Comparison of ENCODE assay signal across 26 cellular contexts in the genomic region with DNA sequence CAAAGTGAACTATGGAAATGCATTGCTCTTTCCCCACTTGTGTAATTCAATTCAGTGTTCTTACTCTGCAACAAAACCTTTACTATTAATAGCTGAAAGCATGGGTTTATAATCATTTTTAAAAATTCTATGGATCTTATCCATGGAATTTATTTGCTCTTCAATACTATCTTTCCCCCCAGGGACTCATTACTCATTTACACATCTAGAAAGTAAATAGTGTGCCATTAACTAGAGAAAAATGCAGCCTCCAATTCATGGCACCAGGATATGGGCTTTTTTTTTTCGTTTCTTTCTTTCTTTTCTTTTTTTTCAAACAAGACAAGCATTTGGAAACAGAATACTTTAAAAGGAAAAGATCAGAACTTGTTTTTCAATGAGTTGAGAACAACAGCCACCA.
DNase-seq lines count a peak whose midpoint lies in the region; ATAC-seq and TF ChIP-seq lines count a peak whose summit lies in the region.
"Had no signal": no experiment of that assay in that cellular context is flagged by ENCODE, and none has a peak within 500 bp of the region (broad histone marks: within the 10 kb centered on the region; RNA-seq: fewer than 3 reads in every experiment).

No MANE protein-coding gene starts in this region.

- H3K27me3 ChIP-seq in endodermal cell (ENCODE audit: control insufficient read depth, insufficient read depth, low read length, poor library complexity, severe bottlenecking): no peaks in the 10 kb centered on the region
- H3K27me3 ChIP-seq: BLaER1 treated with 17β-estradiol and CSF1 and Interleukin-3, amounts not matched to agents 10 nM and 100 nM; dorsolateral prefrontal cortex; left lung; neutrophil had no signal

- DNase-seq in COLO829 (ENCODE audit: low spot score): peak; percentile 23
- DNase-seq in NCI-H146 treated with DMSO at 0.1 percent for 48 hours (lab: John Stamatoyannopoulos, UW; ENCODE audit: unreplicated experiment): peak; percentile 49
- no peak for DNase-seq in endodermal cell
- no peak for DNase-seq in neural crest cell (ENCODE audit: low read depth, low spot score)
- no peak for DNase-seq in amniotic stem cell (lab: John Stamatoyannopoulos, UW)
- no peak for DNase-seq in activated gamma-delta T cell treated with Interleukin-2 at 50 U/mL for 16 hours
- DNase-seq in mucosa of descending colon: no peak
- DNase-seq: activated CD4-positive, alpha-beta T cell treated with anti-CD3 and anti-CD28 coated beads, Interleukin-2, amount 50 U/mL, for 48 hours; activated naive CD4-positive, alpha-beta T cell; activated T-cell treated with anti-CD3 and anti-CD28 coated beads, Interleukin-2, amount 50 U/mL, for 72 hours; COR-L47; DMS79; dorsolateral prefrontal cortex; IMR-90; left lung; NCI-H1436; NCI-H2107; OCI-M1; stimulated activated CD4-positive, alpha-beta T cell treated with anti-CD3 and anti-CD28 coated beads, Interleukin-15, amount 100 ng/mL, for 24 hours; stimulated activated CD4-positive, alpha-beta T cell treated with anti-CD3 and anti-CD28 coated beads, Interleukin-4, amount 100 ng/mL, for 4 hours had no signal

- H3K4me3 ChIP-seq in endodermal cell (ENCODE audit: low read length) (peak overlapping the region; percentile 48), mucosa of descending colon (no peak overlapping the region)
- H3K4me3 ChIP-seq: BLaER1 treated with 17β-estradiol and CSF1 and Interleukin-3, amounts not matched to agents 10 nM and 100 nM; dorsolateral prefrontal cortex; left lung had no signal

- H3K36me3 Mint-ChIP-seq in endodermal cell (ENCODE audit: low read depth) (no peaks in the 10 kb centered on the region), neural crest cell (ENCODE audit: low read depth) (no peaks in the 10 kb centered on the region)
- H3K36me3 Mint-ChIP-seq: memory B cell had no signal

- intact Hi-C loops in mucosa of descending colon (cut with DNase I, micrococcal nuclease): no loop called here

- peaks cover 14% of the 10 kb centered on the region for H3K4me1 ChIP-seq in endodermal cell (ENCODE audit: control insufficient read depth, insufficient read depth, low read length)
- H3K4me1 ChIP-seq in mucosa of descending colon (ENCODE audit: low read depth): no peaks in the 10 kb centered on the region

- WGBS in endodermal cell (ENCODE audit: insufficient coverage in 1 of 2, insufficient read length in 1 of 2), 2 experiments: 50% methylated on average over 1 of the region's 1 CpG; no CpG with 5 or more reads in 1 of the 2 experiments

- H3K9ac ChIP-seq in endodermal cell (ENCODE audit: extremely low read depth, low read length, poor library complexity, severe bottlenecking): no peak overlapping the region
- H3K9ac ChIP-seq: BLaER1 treated with 17β-estradiol and CSF1 and Interleukin-3, amounts not matched to agents 10 nM and 100 nM had no signal

- no peaks in the 10 kb centered on the region for H3K36me3 ChIP-seq in endodermal cell (ENCODE audit: control insufficient read depth, insufficient read depth, low read length)
- H3K36me3 ChIP-seq in mucosa of descending colon (ENCODE audit: low read depth): no peaks in the 10 kb centered on the region
- H3K36me3 ChIP-seq: BLaER1 treated with 17β-estradiol and CSF1 and Interleukin-3, amounts not matched to agents 10 nM and 100 nM; left lung; neutrophil had no signal

- H3K27ac ChIP-seq in endodermal cell (ENCODE audit: low read depth, low read length): peak overlapping the region; percentile 12
- H3K27ac ChIP-seq: BLaER1 treated with 17β-estradiol and CSF1 and Interleukin-3, amounts not matched to agents 10 nM and 100 nM; dorsolateral prefrontal cortex; left lung; neutrophil had no signal

- ATAC-seq in GM18502 (IDR thresholded peaks at IDR 0.05; ENCODE audit: poor library complexity, unreplicated experiment) (no peak), mucosa of descending colon (no peak)
- ATAC-seq: activated T-cell treated with anti-CD3 and anti-CD28 coated beads, Interleukin-2, amount 50 U/mL, for 72 hours; left lung; SK-N-SH treated with all-trans-retinoic acid at 6 μM for 48 hours had no signal

- H3K9me3 Mint-ChIP-seq in endodermal cell (no peaks in the 10 kb centered on the region), neural crest cell (no peaks in the 10 kb centered on the region)
- H3K9me3 Mint-ChIP-seq: activated T-cell treated with anti-CD3 and anti-CD28 coated beads, Interleukin-2, amount 50 U/mL, for 72 hours; memory B cell; T-helper 1 cell treated with Interleukin-12 subunit alpha and Interleukin-12 subunit beta and Interleukin-4 antibody, amounts not matched to agents 30 μg/mL and 1 μg/mL, for 36 hours had no signal

- no peak for TF ChIP-seq CTCF in endodermal cell (conservative IDR thresholded peaks at IDR 0.05)
- TF ChIP-seq CTCF in neural crest cell (conservative IDR thresholded peaks at IDR 0.05): no peak
- no peak for TF ChIP-seq CTCF in mucosa of descending colon (IDR thresholded peaks at IDR 0.05)

- H3K27me3 Mint-ChIP-seq in endodermal cell (ENCODE audit: insufficient read depth) (no peaks in the 10 kb centered on the region), neural crest cell (ENCODE audit: low read depth) (no peaks in the 10 kb centered on the region)
- H3K27me3 Mint-ChIP-seq: memory B cell had no signal

- H3K9me3 ChIP-seq in endodermal cell (ENCODE audit: control insufficient read depth, low read length): no peaks in the 10 kb centered on the region
- H3K9me3 ChIP-seq in mucosa of descending colon: no peaks in the 10 kb centered on the region
- H3K9me3 ChIP-seq: left lung, neutrophil had no signal

- H3K4me3 Mint-ChIP-seq in endodermal cell (no peak overlapping the region), neural crest cell (peak overlapping the region; percentile 42)
- H3K4me3 Mint-ChIP-seq: activated T-cell treated with anti-CD3 and anti-CD28 coated beads, Interleukin-2, amount 50 U/mL, for 72 hours; memory B cell; T-helper 1 cell treated with Interleukin-12 subunit alpha and Interleukin-12 subunit beta and Interleukin-4 antibody, amounts not matched to agents 30 μg/mL and 1 μg/mL, for 36 hours had no signal

- H3K27ac Mint-ChIP-seq in endodermal cell (peak overlapping the region; percentile 78), neural crest cell (ENCODE audit: unreplicated experiment) (peak overlapping the region; percentile 73)
- H3K27ac Mint-ChIP-seq: activated T-cell treated with anti-CD3 and anti-CD28 coated beads, Interleukin-2, amount 50 U/mL, for 72 hours; memory B cell; T-helper 1 cell treated with Interleukin-12 subunit alpha and Interleukin-12 subunit beta and Interleukin-4 antibody, amounts not matched to agents 30 μg/mL and 1 μg/mL, for 36 hours had no signal

- peaks cover 53% of the 10 kb centered on the region for H3K4me1 Mint-ChIP-seq in endodermal cell
- peaks cover 73% of the 10 kb centered on the region for H3K4me1 Mint-ChIP-seq in neural crest cell

Comparison
In these comparisons a context has a peak if more than half of its experiments do, and no peak if none do; other contexts are left out.
1. DNase-seq: peak in COLO829 (single experiment) and NCI-H146 treated with DMSO at 0.1 percent for 48 hours (single experiment); none in endodermal cell (single experiment), neural crest cell (single experiment), amniotic stem cell (single experiment), activated gamma-delta T cell treated with Interleukin-2 at 50 U/mL for 16 hours (single experiment) and mucosa of descending colon (0 of 3).